ENCODE assay signal across 15 cellular contexts in genomic region chr9:136814725-136815421, GRCh38. TPM values are rescaled to one million over a fixed set of nuclear protein-coding genes. Genes with fewer than 3 reads are reported as not detected.
"Had no signal": no experiment of that assay in that cellular context is flagged by ENCODE, and none has a peak within 500 bp of the region (broad histone marks: within the 10 kb centered on the region; RNA-seq: fewer than 3 reads in every experiment).

No MANE protein-coding gene starts in this region.

- H3K9me3 ChIP-seq: gastrocnemius medialis, left ventricle myocardium inferior, ovary, upper lobe of right lung had no signal

- ATAC-seq: effector memory CD8-positive, alpha-beta T cell; gastrocnemius medialis; upper lobe of right lung; WTC11 had no signal

- DNase-seq: activated CD4-positive, alpha-beta T cell treated with anti-CD3 and anti-CD28 coated beads, Interleukin-2, amount 10 ng/mL, durations not matched to agents 24 days and 14 days; activated T-cell treated with anti-CD3 and anti-CD28 coated beads for 4 hours; amygdala; effector memory CD8-positive, alpha-beta T cell; gastrocnemius medialis; islet precursor cell; left ventricle myocardium inferior; mesendoderm; ovary; stimulated activated CD4-positive, alpha-beta T cell treated with anti-CD3 and anti-CD28 coated beads, Interleukin-2, amount 100 ng/mL, for 48 hours; stimulated activated naive CD4-positive, alpha-beta T cell treated with Interleukin-2 at 50 U/mL for 16 hours; upper lobe of right lung had no signal

- H3K27me3 ChIP-seq: gastrocnemius medialis, ovary, upper lobe of right lung had no signal

- H3K36me3 ChIP-seq: ovary had no signal

- H3K4me3 ChIP-seq: gastrocnemius medialis, left ventricle myocardium inferior, ovary, upper lobe of right lung had no signal

- H3K27ac ChIP-seq: epithelial cell of prostate, gastrocnemius medialis, left ventricle myocardium inferior, ovary, upper lobe of right lung had no signal

RNA-seq across cellular contexts. Expression of gene CCDC183, which starts 18.7 kb away (rescaled TPM):
- total RNA-seq: activated T-helper 2 cell treated with anti-CD3 and anti-CD28 coated beads, Interferon-gamma antibody, Interleukin-2, Interleukin-4, amounts not matched to agents 10 μg/mL and 5 μg/mL and 100 μg/mL, durations not matched to agents 14 hours and 24 hours and 36 hours had no signal
